15 cellular contexts compared by ENCODE assay signal in the genomic region with DNA sequence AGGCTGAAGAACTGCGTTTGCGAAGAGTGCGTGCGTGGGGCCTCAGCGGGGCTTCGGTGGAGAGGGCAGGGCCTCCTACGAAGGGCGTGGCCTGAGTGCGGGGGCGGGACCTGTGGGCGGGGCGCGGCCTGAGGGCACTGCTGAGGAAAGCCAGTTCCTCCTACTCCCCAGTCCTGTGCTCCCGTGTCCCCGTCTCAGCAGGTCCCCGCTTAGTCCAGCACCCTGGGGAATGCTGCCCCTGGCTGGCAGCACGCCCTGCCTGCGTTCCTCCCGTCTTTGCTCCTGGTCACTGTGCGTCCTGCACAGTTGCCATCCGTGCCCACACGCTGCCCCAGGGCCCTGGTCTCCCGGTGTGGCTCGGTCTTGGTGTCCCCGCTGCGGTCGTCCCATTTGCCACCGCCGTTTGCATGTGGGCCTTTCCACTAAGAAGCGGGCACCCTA.
DNase-seq lines count a peak whose midpoint lies in the region; ATAC-seq and TF ChIP-seq lines count a peak whose summit lies in the region.
"Had no signal": no experiment of that assay in that cellular context is flagged by ENCODE, and none has a peak within 500 bp of the region (broad histone marks: within the 10 kb centered on the region; RNA-seq: fewer than 3 reads in every experiment).

No MANE protein-coding gene starts in this region.

- WGBS in mesenchymal stem cell, result 88% methylated on average over 30 of the region's 30 CpGs

- H3K23ac ChIP-seq in mesenchymal stem cell (ENCODE audit: low read length in 2 of 2), result no peak overlapping the region

- ATAC-seq in WTC11 (peak; percentile 59), upper lobe of right lung (no peak)
- ATAC-seq: CD8-positive, alpha-beta T cell; GM12878 had no signal

- CTCF ChIA-PET in WTC11 (lab: Charles Lee), result no interaction called here

- no peak overlapping the region for H3K4me2 ChIP-seq in mesenchymal stem cell (ENCODE audit: low read length, poor library complexity, severe bottlenecking)
- H3K4me2 ChIP-seq: BLaER1 treated with 17β-estradiol and CSF1 and Interleukin-3, amounts not matched to agents 10 nM and 100 nM had no signal

- no peak overlapping the region for H3K14ac ChIP-seq in mesenchymal stem cell (ENCODE audit: low read length in 2 of 2)

- DNase-seq in H7 (peak; percentile 44), WTC11 (ENCODE audit: low spot score) (no peak), mesenchymal stem cell (no peak), upper lobe of right lung (peak; percentile 54), NCI-H345 treated with DMSO at 0.1 percent for 48 hours (lab: John Stamatoyannopoulos, UW; ENCODE audit: unreplicated experiment) (no peak), foreskin fibroblast (no peak)
- DNase-seq in activated CD4-positive, alpha-beta T cell treated with anti-CD3 and anti-CD28 coated beads, Interleukin-2, amount 50 U/mL, for 4 hours, result no peak
- DNase-seq: 8988T; Calu3; CD8-positive, alpha-beta T cell; DMS79 treated with DMSO at 0.1 percent for 48 hours had no signal

- no peaks in the 10 kb centered on the region for H3K36me3 ChIP-seq in H7 (replicated peaks; ENCODE audit: control insufficient read depth, insufficient read depth, low read length)
- H3K36me3 ChIP-seq in mesenchymal stem cell (ENCODE audit: control insufficient read depth in 1 of 2, insufficient read depth in 2 of 2, low read depth in 1 of 2, low read length in 2 of 2), result no peaks in the 10 kb centered on the region
- H3K36me3 ChIP-seq in upper lobe of right lung, result no peaks in the 10 kb centered on the region
- H3K36me3 ChIP-seq: BLaER1 treated with 17β-estradiol and CSF1 and Interleukin-3, amounts not matched to agents 10 nM and 100 nM; HAP-1 had no signal

- peaks cover 62% of the 10 kb centered on the region for H3K9me3 Mint-ChIP-seq in WTC11

- no peak overlapping the region for H2BK120ac ChIP-seq in mesenchymal stem cell (ENCODE audit: low read depth, low read length)

- H3K36me3 Mint-ChIP-seq in WTC11, result peaks cover 55% of the 10 kb centered on the region
- H3K36me3 Mint-ChIP-seq: CD8-positive, alpha-beta T cell had no signal

- H2AFZ ChIP-seq in mesenchymal stem cell (ENCODE audit: low read depth, low read length), result no peak overlapping the region

- peak overlapping the region; percentile 56 for H4K91ac ChIP-seq in mesenchymal stem cell (ENCODE audit: low read length)

- H3K79me1 ChIP-seq in mesenchymal stem cell (replicated peaks; ENCODE audit: low read length, poor library complexity, severe bottlenecking), result no peaks in the 10 kb centered on the region

- H3K27me3 Mint-ChIP-seq in WTC11 (ENCODE audit: low read depth), result no peaks in the 10 kb centered on the region; the same call in none of the 2 replicates
- H3K27me3 Mint-ChIP-seq: B cell had no signal

- H2BK5ac ChIP-seq in mesenchymal stem cell (ENCODE audit: low read depth, low read length, poor library complexity, severe bottlenecking), result no peak overlapping the region

- intact Hi-C loops in upper lobe of right lung (cut with DNase I), result no loop called here

- no peak overlapping the region for H2AK5ac ChIP-seq in mesenchymal stem cell (ENCODE audit: low read length, severe bottlenecking)

- no peaks in the 10 kb centered on the region for H3K9me3 ChIP-seq in mesenchymal stem cell (ENCODE audit: control insufficient read depth, low read length)
- H3K9me3 ChIP-seq in upper lobe of right lung, result no peaks in the 10 kb centered on the region
- H3K9me3 ChIP-seq: HAP-1 had no signal

- H3K4ac ChIP-seq in mesenchymal stem cell (ENCODE audit: low read depth in 1 of 2, low read length in 2 of 2), result no peak overlapping the region

- no peak overlapping the region for H2BK15ac ChIP-seq in mesenchymal stem cell (ENCODE audit: low read depth, poor library complexity, severe bottlenecking)

- TF ChIP-seq CTCF in WTC11 (IDR thresholded peaks at IDR 0.05) (no peak), upper lobe of right lung (IDR thresholded peaks at IDR 0.05) (no peak), foreskin fibroblast (IDR thresholded peaks at IDR 0.05; ENCODE audit: low read depth, low read length) (no peak)

- H3K4me3 ChIP-seq in H7 (ENCODE audit: insufficient read depth, low read depth, low read length), result no peak overlapping the region
- no peak overlapping the region for H3K4me3 ChIP-seq in mesenchymal stem cell (ENCODE audit: insufficient read depth in 1 of 2, low read depth in 1 of 2, low read length in 2 of 2)
- no peak overlapping the region for H3K4me3 ChIP-seq in upper lobe of right lung
- no peak overlapping the region for H3K4me3 ChIP-seq in foreskin fibroblast (ENCODE audit: low read depth in 1 of 2, low read length in 2 of 2)
- H3K4me3 ChIP-seq: BLaER1 treated with 17β-estradiol and CSF1 and Interleukin-3, amounts not matched to agents 10 nM and 100 nM; GM12878; HAP-1 had no signal

- H3K27ac Mint-ChIP-seq in WTC11, result no peak overlapping the region
- H3K27ac Mint-ChIP-seq: B cell; CD8-positive, alpha-beta T cell had no signal

- H3K9ac ChIP-seq in mesenchymal stem cell (ENCODE audit: low read length), result no peak overlapping the region
- H3K9ac ChIP-seq: BLaER1 treated with 17β-estradiol and CSF1 and Interleukin-3, amounts not matched to agents 10 nM and 100 nM had no signal

- H3K18ac ChIP-seq in mesenchymal stem cell (ENCODE audit: low read depth in 1 of 2, low read length in 2 of 2), result no peak overlapping the region

- H2BK12ac ChIP-seq in mesenchymal stem cell (ENCODE audit: low read length in 2 of 2), result no peak overlapping the region

- H3K27me3 ChIP-seq in H7 (ENCODE audit: control insufficient read depth, insufficient read depth, low read length) (no peaks in the 10 kb centered on the region), mesenchymal stem cell (ENCODE audit: control insufficient read depth in 1 of 2, insufficient read depth in 1 of 2, low read length in 2 of 2) (no peaks in the 10 kb centered on the region), upper lobe of right lung (no peaks in the 10 kb centered on the region)
- H3K27me3 ChIP-seq: BLaER1 treated with 17β-estradiol and CSF1 and Interleukin-3, amounts not matched to agents 10 nM and 100 nM had no signal

- H3K27ac ChIP-seq in mesenchymal stem cell (ENCODE audit: low read length, poor library complexity, severe bottlenecking) (no peak overlapping the region), upper lobe of right lung (no peak overlapping the region)
- H3K27ac ChIP-seq: BLaER1 treated with 17β-estradiol and CSF1 and Interleukin-3, amounts not matched to agents 10 nM and 100 nM had no signal

- H3K4me1 ChIP-seq in mesenchymal stem cell (ENCODE audit: control insufficient read depth, insufficient read depth, low read depth, low read length), result no peaks in the 10 kb centered on the region
- no peaks in the 10 kb centered on the region for H3K4me1 ChIP-seq in upper lobe of right lung
- H3K4me1 ChIP-seq: BLaER1 treated with 17β-estradiol and CSF1 and Interleukin-3, amounts not matched to agents 10 nM and 100 nM; HAP-1 had no signal

- no peaks in the 10 kb centered on the region for H3K4me1 Mint-ChIP-seq in WTC11
- H3K4me1 Mint-ChIP-seq: B cell had no signal

- POLR2A ChIA-PET in WTC11 (lab: Charles Lee), result no interaction called here

- H4K8ac ChIP-seq in mesenchymal stem cell (ENCODE audit: low read length), result no peak overlapping the region

- H3K4me3 Mint-ChIP-seq in WTC11, result no peak overlapping the region
- H3K4me3 Mint-ChIP-seq: B cell; CD8-positive, alpha-beta T cell had no signal

TF ChIP-seq in WTC11, 78 proteins besides CTCF, POLR2A, EP300 and RAD21:
- TF ChIP-seq GRHL2 (CRISPR knock-in tag; IDR thresholded peaks at IDR 0.05; ENCODE audit: insufficient replicate concordance, severe bottlenecking), result no peak
- TF ChIP-seq MAX (CRISPR knock-in tag; IDR thresholded peaks at IDR 0.05), result no peak
- no peak for TF ChIP-seq ZNF423 (CRISPR knock-in tag; IDR thresholded peaks at IDR 0.05)
- TF ChIP-seq ZNF219 (CRISPR knock-in tag; IDR thresholded peaks at IDR 0.05; ENCODE audit: borderline replicate concordance), result no peak
- no peak for TF ChIP-seq NFYB (CRISPR knock-in tag; conservative IDR thresholded peaks at IDR 0.05; ENCODE audit: low read depth)
- no peak for TF ChIP-seq ZNF263 (CRISPR knock-in tag; IDR thresholded peaks at IDR 0.05; ENCODE audit: low read depth)
- TF ChIP-seq ATF1 (CRISPR knock-in tag; IDR thresholded peaks at IDR 0.05), result no peak
- TF ChIP-seq CBFB (CRISPR knock-in tag; IDR thresholded peaks at IDR 0.05; ENCODE audit: low read depth), result no peak
- TF ChIP-seq ZNF232 (CRISPR knock-in tag; IDR thresholded peaks at IDR 0.05), result no peak
- TF ChIP-seq, protein P1, sequence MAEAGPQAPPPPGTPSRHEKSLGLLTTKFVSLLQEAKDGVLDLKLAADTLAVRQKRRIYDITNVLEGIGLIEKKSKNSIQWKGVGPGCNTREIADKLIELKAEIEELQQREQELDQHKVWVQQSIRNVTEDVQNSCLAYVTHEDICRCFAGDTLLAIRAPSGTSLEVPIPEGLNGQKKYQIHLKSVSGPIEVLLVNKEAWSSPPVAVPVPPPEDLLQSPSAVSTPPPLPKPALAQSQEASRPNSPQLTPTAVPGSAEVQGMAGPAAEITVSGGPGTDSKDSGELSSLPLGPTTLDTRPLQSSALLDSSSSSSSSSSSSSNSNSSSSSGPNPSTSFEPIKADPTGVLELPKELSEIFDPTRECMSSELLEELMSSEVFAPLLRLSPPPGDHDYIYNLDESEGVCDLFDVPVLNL (CRISPR knock-in tag; IDR thresholded peaks at IDR 0.05; ENCODE audit: borderline replicate concordance, low read depth), result no peak
- no peak for TF ChIP-seq TCF7 (CRISPR knock-in tag; IDR thresholded peaks at IDR 0.05; ENCODE audit: low read depth)
- TF ChIP-seq, protein P2, sequence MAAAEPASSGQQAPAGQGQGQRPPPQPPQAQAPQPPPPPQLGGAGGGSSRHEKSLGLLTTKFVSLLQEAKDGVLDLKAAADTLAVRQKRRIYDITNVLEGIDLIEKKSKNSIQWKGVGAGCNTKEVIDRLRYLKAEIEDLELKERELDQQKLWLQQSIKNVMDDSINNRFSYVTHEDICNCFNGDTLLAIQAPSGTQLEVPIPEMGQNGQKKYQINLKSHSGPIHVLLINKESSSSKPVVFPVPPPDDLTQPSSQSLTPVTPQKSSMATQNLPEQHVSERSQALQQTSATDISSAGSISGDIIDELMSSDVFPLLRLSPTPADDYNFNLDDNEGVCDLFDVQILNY (CRISPR knock-in tag; IDR thresholded peaks at IDR 0.05), result no peak
TF ChIP-seq in WTC11: peak in this region for 0.

Comparison
In these comparisons a context has a peak if more than half of its experiments do, and no peak if none do; other contexts are left out.
1. DNase-seq: peak in H7 (single experiment) and upper lobe of right lung (single experiment); none in WTC11 (single experiment), mesenchymal stem cell (single experiment), NCI-H345 treated with DMSO at 0.1 percent for 48 hours (single experiment), activated CD4-positive, alpha-beta T cell treated with anti-CD3 and anti-CD28 coated beads, Interleukin-2, amount 50 U/mL, for 4 hours (0 of 2) and foreskin fibroblast (0 of 2).